ENCODE assay signal across 10 cellular contexts in the genomic region with DNA sequence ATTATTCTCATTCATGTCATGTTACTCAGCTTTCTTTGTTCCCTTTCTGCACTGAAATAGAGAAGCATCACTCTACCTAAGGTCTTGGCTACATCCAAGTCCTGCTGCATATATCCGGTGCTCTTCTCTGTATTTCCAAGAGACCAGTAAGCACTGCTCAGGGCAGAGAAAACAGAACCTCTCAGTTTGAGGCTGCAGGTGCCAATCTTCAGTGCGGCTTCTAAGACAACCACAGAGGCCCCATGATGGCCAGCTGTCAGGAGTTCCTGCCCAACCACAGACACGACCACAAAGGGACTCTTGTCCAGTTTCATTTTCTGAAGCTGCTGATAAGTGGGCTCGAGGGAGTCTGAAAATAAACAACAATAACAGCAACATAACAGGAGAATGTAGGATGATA.
DNase-seq lines count a peak whose midpoint lies in the region; ATAC-seq and TF ChIP-seq lines count a peak whose summit lies in the region.
"Had no signal": no experiment of that assay in that cellular context is flagged by ENCODE, and none has a peak within 500 bp of the region (broad histone marks: within the 10 kb centered on the region; RNA-seq: fewer than 3 reads in every experiment).

No MANE protein-coding gene starts in this region.

- H2BK120ac ChIP-seq in neuronal stem cell (ENCODE audit: low read depth, low read length), result no peak overlapping the region

- ATAC-seq in GM21423 (IDR thresholded peaks at IDR 0.05; ENCODE audit: unreplicated experiment) (peak; percentile 76), GM21717 (IDR thresholded peaks at IDR 0.05; ENCODE audit: unreplicated experiment) (no peak), HG03457 (IDR thresholded peaks at IDR 0.05; ENCODE audit: unreplicated experiment) (no peak)

- H4K8ac ChIP-seq in neuronal stem cell (ENCODE audit: low read depth, low read length), result no peak overlapping the region

- H2AFZ ChIP-seq in neuronal stem cell (ENCODE audit: low read length), result no peak overlapping the region

- no peak overlapping the region for H3K14ac ChIP-seq in neuronal stem cell (ENCODE audit: low read length)

- H2BK12ac ChIP-seq in neuronal stem cell (ENCODE audit: low read length), result no peak overlapping the region

- peaks cover 0 to 4% (median 0%) of the 10 kb centered on the region in 7 donors for H3K9me3 Mint-ChIP-seq in CD14-positive monocyte

- no peak overlapping the region for H3K4me2 ChIP-seq in neuronal stem cell (ENCODE audit: insufficient read depth, low read length, poor library complexity, severe bottlenecking)

- H3K4me1 ChIP-seq in neuronal stem cell (ENCODE audit: control insufficient read depth in 2 of 2, insufficient read depth in 1 of 2, low read depth in 1 of 2, low read length in 2 of 2), result peaks cover 0 to 6% of the 10 kb centered on the region in 2 donors

- H3K4me3 Mint-ChIP-seq in CD14-positive monocyte, result peak overlapping the region; percentile 6 to 13

- H3K9me3 ChIP-seq in neuronal stem cell (replicated peaks in 1 of 2; ENCODE audit: control insufficient read depth in 2 of 2, insufficient read depth in 1 of 2, low read depth in 1 of 2, low read length in 2 of 2), result no peaks in the 10 kb centered on the region

- H2AK5ac ChIP-seq in neuronal stem cell (ENCODE audit: low read depth, low read length), result no peak overlapping the region

- H3K36me3 ChIP-seq in neuronal stem cell (replicated peaks in 1 of 2; ENCODE audit: control insufficient read depth in 2 of 2, insufficient read depth in 2 of 2, low read length in 2 of 2), result peaks cover 0 to 39% of the 10 kb centered on the region in 2 donors

- H3K23ac ChIP-seq in neuronal stem cell (ENCODE audit: low read depth, low read length, poor library complexity), result no peak overlapping the region

- no peak overlapping the region for H2BK5ac ChIP-seq in neuronal stem cell (ENCODE audit: low read length)

- no peak overlapping the region for H3K9ac ChIP-seq in neuronal stem cell (ENCODE audit: low read depth, low read length, poor library complexity)

- no peak overlapping the region for H3K18ac ChIP-seq in neuronal stem cell (ENCODE audit: low read length)

- DNase-seq in CD14-positive monocyte (ENCODE audit: low spot score) (no peak), NCI-H2107 (lab: John Stamatoyannopoulos, UW) (peak; percentile 24), hypothalamus (lab: John Stamatoyannopoulos, UW) (peak in 27 of 51 donors; percentile 2 to 68 (median 20)), neuronal stem cell (ENCODE audit: low spot score) (no peak), NCI-H82 treated with DMSO at 0.1 percent for 48 hours (lab: John Stamatoyannopoulos, UW; ENCODE audit: unreplicated experiment) (no peak)
- DNase-seq: activated gamma-delta T cell, kidney had no signal

- no peak for TF ChIP-seq CTCF in CD14-positive monocyte (IDR thresholded peaks at IDR 0.05)

- H3K4me1 Mint-ChIP-seq in CD14-positive monocyte, result peaks cover 21% of the 10 kb centered on the region

- H3K4me3 ChIP-seq in neuronal stem cell (ENCODE audit: low read length in 2 of 2), result no peak overlapping the region

- peak overlapping the region in 2 of 7 donors; percentile 6 to 59 for H3K27ac Mint-ChIP-seq in CD14-positive monocyte

- H3K27me3 Mint-ChIP-seq in CD14-positive monocyte (ENCODE audit: low read depth in 3 of 3), result peaks cover 0 to 8% (median 0%) of the 10 kb centered on the region in 3 donors

- no peaks in the 10 kb centered on the region for H3K36me3 Mint-ChIP-seq in CD14-positive monocyte

- no peak overlapping the region for H4K91ac ChIP-seq in neuronal stem cell (ENCODE audit: low read depth, low read length, poor library complexity)

- no peak overlapping the region for H2BK15ac ChIP-seq in neuronal stem cell (ENCODE audit: low read length)

- H3K4ac ChIP-seq in neuronal stem cell (ENCODE audit: low read length), result no peak overlapping the region

- WGBS in neuronal stem cell (ENCODE audit: extremely low coverage in 2 of 2, insufficient read length in 2 of 2, insufficient replicate concordance in 1 of 2), 2 donors, result no CpG with 5 or more reads among the region's 4 CpGs

- no peaks in the 10 kb centered on the region for H3K27me3 ChIP-seq in neuronal stem cell (ENCODE audit: control insufficient read depth in 3 of 3, insufficient read depth in 3 of 3, low read depth in 1 of 3, low read length in 3 of 3)

- H3K79me1 ChIP-seq in neuronal stem cell (ENCODE audit: low read depth, low read length), result no peaks in the 10 kb centered on the region

- intact Hi-C loops in CD14-positive monocyte (cut with micrococcal nuclease), result no loop called here

- H3K27ac ChIP-seq in neuronal stem cell (replicated peaks; ENCODE audit: low read length), result no peak overlapping the region

Comparison
In these comparisons a context has a peak if more than half of its experiments do, and no peak if none do; other contexts are left out.
1. DNase-seq: peak in NCI-H2107 (single experiment) and hypothalamus (27 of 51); none in CD14-positive monocyte (single experiment), neuronal stem cell (single experiment) and NCI-H82 treated with DMSO at 0.1 percent for 48 hours (single experiment).